ENCODE assay signal across 20 cellular contexts in genomic region chr2:121828281-121828731, GRCh38.
DNase-seq lines count a peak whose midpoint lies in the region; ATAC-seq, FAIRE-seq and TF ChIP-seq lines count a peak whose summit lies in the region.
"Had no signal": no experiment of that assay in that cellular context is flagged by ENCODE, and none has a peak within 500 bp of the region (broad histone marks: within the 10 kb centered on the region; RNA-seq: fewer than 3 reads in every experiment).

No MANE protein-coding gene starts in this region.

- FAIRE-seq in RCC 7860 (lab: Jason Lieb, UNC), result no peak
- FAIRE-seq: A549 had no signal

- H3K27me3 ChIP-seq in foreskin keratinocyte, result peaks cover 4% of the 10 kb centered on the region
- H3K27me3 ChIP-seq: cardiac muscle cell, hepatocyte, upper lobe of left lung had no signal

- peak; percentile 6 for ATAC-seq in foreskin keratinocyte
- ATAC-seq: A549; activated T-cell treated with anti-CD3 and anti-CD28 coated beads, Interleukin-2, amount 50 U/mL, for 4 hours; left lobe of liver; PC-3; stimulated activated naive CD8-positive, alpha-beta T cell treated with anti-CD3 and anti-CD28 coated beads, Interleukin-15, Interleukin-2, amounts not matched to agents 100 U/mL and 50 U/mL, for 24 hours had no signal

- DNase-seq in NCI-H345 (lab: John Stamatoyannopoulos, UW) (peak; percentile 14), NCI-H345 treated with DMSO at 0.1 percent for 48 hours (lab: John Stamatoyannopoulos, UW; ENCODE audit: unreplicated experiment) (no peak), RCC 7860 (ENCODE audit: low spot score) (peak; percentile 17), foreskin keratinocyte (peak; percentile 7 to 29), superior temporal gyrus (ENCODE audit: extremely low spot score) (peak; percentile 22), epidermal melanocyte (ENCODE audit: insufficient read length, low spot score) (no peak), medulla oblongata (ENCODE audit: extremely low spot score) (no peak), amniotic stem cell (lab: John Stamatoyannopoulos, UW) (no peak)
- DNase-seq: activated CD4-positive, alpha-beta T cell treated with anti-CD3 and anti-CD28 coated beads, Interleukin-2, amount 50 U/mL, for 4 hours; activated T-cell treated with anti-CD3 and anti-CD28 coated beads, Interleukin-2, amount 50 U/mL, for 4 hours; naive B cell; NCI-H510A; PC-3; stimulated activated CD4-positive, alpha-beta T cell treated with anti-CD3 and anti-CD28 coated beads, Interleukin-15, amount 100 ng/mL, for 24 hours; stimulated activated naive CD8-positive, alpha-beta T cell treated with anti-CD3 and anti-CD28 coated beads, Interleukin-15, Interleukin-2, amounts not matched to agents 100 U/mL and 50 U/mL, for 24 hours; upper lobe of left lung had no signal

- H3K27ac ChIP-seq in foreskin keratinocyte, result no peak overlapping the region
- H3K27ac ChIP-seq: A549, cardiac muscle cell, hepatocyte, upper lobe of left lung had no signal

- TF ChIP-seq CTCF in foreskin keratinocyte (conservative IDR thresholded peaks at IDR 0.05), result no peak

- H3K4me1 ChIP-seq in foreskin keratinocyte, result no peaks in the 10 kb centered on the region
- H3K4me1 ChIP-seq: A549, upper lobe of left lung had no signal

Comparison
In these comparisons a context has a peak if more than half of its experiments do, and no peak if none do; other contexts are left out.
1. DNase-seq: peak in NCI-H345 (single experiment), RCC 7860 (single experiment), foreskin keratinocyte (2 of 2) and superior temporal gyrus (single experiment); none in NCI-H345 treated with DMSO at 0.1 percent for 48 hours (single experiment), epidermal melanocyte (single experiment), medulla oblongata (single experiment) and amniotic stem cell (single experiment).